In genomic region chr11:122488892-122489291, GRCh38 we compare ENCODE assay signal across 9 cellular contexts.
"Had no signal": no experiment of that assay in that cellular context is flagged by ENCODE, and none has a peak within 500 bp of the region (broad histone marks: within the 10 kb centered on the region; RNA-seq: fewer than 3 reads in every experiment).

No MANE protein-coding gene starts in this region.

- H3K27ac Mint-ChIP-seq: GM23338, H9, HFFc6 had no signal

- H3K9me3 Mint-ChIP-seq: GM23338 had no signal

- ATAC-seq: GM23338, HCT116 had no signal

- H3K4me1 Mint-ChIP-seq: GM23338 had no signal

- H3K36me3 ChIP-seq: HAP-1 had no signal

- H3K4me1 ChIP-seq: HAP-1 had no signal

- H3K4me3 Mint-ChIP-seq: GM23338, H9, HFFc6 had no signal

- H3K4me3 ChIP-seq: GM23248, GM23338, HAP-1 had no signal

- H3K27ac ChIP-seq: GM23248 had no signal

- H3K9me3 ChIP-seq: HAP-1 had no signal

- DNase-seq: GM23248, GOT3, H7, H9, HCEC 1CT, HFFc6 had no signal
